Comparison of ENCODE assay signal across 8 cellular contexts in the genomic region with DNA sequence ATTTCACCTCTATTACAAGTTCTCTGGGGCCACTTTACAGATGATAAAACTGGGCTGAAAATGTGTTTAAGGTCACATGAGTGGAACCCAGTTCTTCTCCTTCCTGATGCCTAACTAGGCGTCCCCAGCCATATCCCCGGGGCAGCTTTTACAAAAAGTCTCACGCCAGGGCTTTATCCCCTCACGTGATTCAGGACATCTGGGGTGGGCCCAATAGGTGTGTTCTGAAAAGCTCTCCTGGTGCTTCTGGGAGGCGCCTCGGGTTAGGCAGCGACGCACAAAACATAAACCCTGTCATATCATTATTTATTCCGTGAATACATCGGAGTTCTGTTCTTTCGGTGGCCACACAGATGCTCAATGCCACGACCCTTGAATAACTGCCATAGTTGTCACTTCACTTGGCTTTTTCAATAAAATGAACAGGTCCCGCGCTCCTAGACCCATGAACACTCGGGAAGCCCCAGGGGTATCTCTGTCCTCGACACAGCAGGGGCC. TPM values are rescaled to one million over a fixed set of nuclear protein-coding genes. Genes with fewer than 3 reads are reported as not detected.
DNase-seq lines count a peak whose midpoint lies in the region; ATAC-seq lines count a peak whose summit lies in the region.

No MANE protein-coding gene starts in this region.

- CTCF ChIA-PET in activated CD8-positive, alpha-beta memory T cell treated with anti-CD3 and anti-CD28 coated beads, Interleukin-2, amount 10 ng/mL, durations not matched to agents 7 days and 5 days (lab: Charles Lee) = interaction anchor here (0.7 to 2.3 kb wide), 8 partner anchors 8 to 123 kb away, joined by 3 to 18 read pairs (median 4); partner anchors contain the start of gene SF3B5

- H3K9me3 Mint-ChIP-seq in activated CD8-positive, alpha-beta memory T cell treated with anti-CD3 and anti-CD28 coated beads, Interleukin-2, amount 10 ng/mL, durations not matched to agents 7 days and 5 days (ENCODE audit: low read depth) = no peaks in the 10 kb centered on the region

- no peak overlapping the region for H2BK120ac ChIP-seq in mesenchymal stem cell (ENCODE audit: low read depth, low read length)

- H3K27me3 ChIP-seq in HUES48 (ENCODE audit: control insufficient read depth, insufficient read depth, low read length) (peaks cover 86% of the 10 kb centered on the region), mesenchymal stem cell (ENCODE audit: control insufficient read depth in 1 of 2, insufficient read depth in 1 of 2, low read length in 2 of 2) (peaks cover 40 to 50% of the 10 kb centered on the region in 2 experiments), aorta (ENCODE audit: control insufficient read depth in 1 of 2, insufficient read depth in 2 of 2, low read length in 1 of 2) (no peaks in the 10 kb centered on the region)

- H3K4me3 ChIP-seq in HUES48 (ENCODE audit: low read depth, low read length) (peak overlapping the region; percentile 57), mesenchymal stem cell (ENCODE audit: insufficient read depth in 1 of 2, low read depth in 1 of 2, low read length in 2 of 2) (peak overlapping the region; percentile 76 to 83), aorta (ENCODE audit: low read length in 2 of 2) (peak overlapping the region; percentile 73 to 91)

- H3K4me2 ChIP-seq in mesenchymal stem cell (ENCODE audit: low read length, poor library complexity, severe bottlenecking) = peak overlapping the region; percentile 99

- H3K9me3 ChIP-seq in HUES48 (ENCODE audit: control insufficient read depth, insufficient read depth, low read length) (no peaks in the 10 kb centered on the region), mesenchymal stem cell (ENCODE audit: control insufficient read depth, low read length) (no peaks in the 10 kb centered on the region), aorta (ENCODE audit: control insufficient read depth, low read length) (no peaks in the 10 kb centered on the region)

- DNase-seq in activated CD8-positive, alpha-beta memory T cell treated with anti-CD3 and anti-CD28 coated beads, Interleukin-2, amount 10 ng/mL, durations not matched to agents 7 days and 5 days = no peak
- DNase-seq in activated CD8-positive, alpha-beta memory T cell treated with anti-CD3 and anti-CD28 coated beads, Interleukin-2, amount 50 U/mL, for 48 hours = no peak
- DNase-seq in astrocyte of the hippocampus (ENCODE audit: low read depth, low spot score) (peak; percentile 1), mesenchymal stem cell (no peak), aorta (no peak), A172 (ENCODE audit: low spot score) (no peak)

- H3K4ac ChIP-seq in mesenchymal stem cell (ENCODE audit: low read depth in 1 of 2, low read length in 2 of 2) = no peak overlapping the region

- no peak overlapping the region for H2BK12ac ChIP-seq in mesenchymal stem cell (ENCODE audit: low read length in 2 of 2)

- peak overlapping the region in 1 of 2 experiments; percentile 5 for H3K18ac ChIP-seq in mesenchymal stem cell (ENCODE audit: low read depth in 1 of 2, low read length in 2 of 2)

- peak overlapping the region; percentile 89 for H3K27ac Mint-ChIP-seq in activated CD8-positive, alpha-beta memory T cell treated with anti-CD3 and anti-CD28 coated beads, Interleukin-2, amount 10 ng/mL, durations not matched to agents 7 days and 5 days

- H2BK15ac ChIP-seq in mesenchymal stem cell (ENCODE audit: low read depth, poor library complexity, severe bottlenecking) = no peak overlapping the region

- H3K4me1 ChIP-seq in HUES48 (ENCODE audit: control insufficient read depth, insufficient read depth, low read length) (peaks cover 29% of the 10 kb centered on the region), mesenchymal stem cell (ENCODE audit: control insufficient read depth, insufficient read depth, low read depth, low read length) (peaks cover 17% of the 10 kb centered on the region), aorta (ENCODE audit: control insufficient read depth in 1 of 2, insufficient read depth in 2 of 2, low read length in 2 of 2) (no peaks in the 10 kb centered on the region)

- no peak overlapping the region for H2AK5ac ChIP-seq in mesenchymal stem cell (ENCODE audit: low read length, severe bottlenecking)

- ATAC-seq in activated CD8-positive, alpha-beta memory T cell treated with anti-CD3 and anti-CD28 coated beads, Interleukin-2, amount 10 ng/mL, durations not matched to agents 7 days and 5 days = peak; percentile 2
- peak; percentile 8 for ATAC-seq in aorta (ENCODE audit: low FRiP score)
- ATAC-seq in activated CD4-positive, CD25-positive, alpha-beta regulatory T cell treated with anti-CD3 and anti-CD28 coated beads, Interleukin-2, amount 50 U/mL, for 24 hours = no peak

- H4K91ac ChIP-seq in mesenchymal stem cell (ENCODE audit: low read length) = no peak overlapping the region

- H3K79me1 ChIP-seq in mesenchymal stem cell (replicated peaks; ENCODE audit: low read length, poor library complexity, severe bottlenecking) = no peaks in the 10 kb centered on the region

- peak overlapping the region in 1 of 2 experiments; percentile 63 for H3K14ac ChIP-seq in mesenchymal stem cell (ENCODE audit: low read length in 2 of 2)

- H3K4me3 Mint-ChIP-seq in activated CD8-positive, alpha-beta memory T cell treated with anti-CD3 and anti-CD28 coated beads, Interleukin-2, amount 10 ng/mL, durations not matched to agents 7 days and 5 days = peak overlapping the region; percentile 86

- H3K23ac ChIP-seq in mesenchymal stem cell (ENCODE audit: low read length in 2 of 2) = no peak overlapping the region

- no peaks in the 10 kb centered on the region for H3K36me3 Mint-ChIP-seq in activated CD8-positive, alpha-beta memory T cell treated with anti-CD3 and anti-CD28 coated beads, Interleukin-2, amount 10 ng/mL, durations not matched to agents 7 days and 5 days

- H3K36me3 ChIP-seq in HUES48 (ENCODE audit: control insufficient read depth, insufficient read depth, low read length) (no peaks in the 10 kb centered on the region), mesenchymal stem cell (ENCODE audit: control insufficient read depth in 1 of 2, insufficient read depth in 2 of 2, low read depth in 1 of 2, low read length in 2 of 2) (peaks cover 0 to 6% of the 10 kb centered on the region in 2 experiments), aorta (ENCODE audit: control insufficient read depth in 1 of 2, insufficient read depth in 2 of 2, low read length in 1 of 2) (no peaks in the 10 kb centered on the region)

- H3K9ac ChIP-seq in HUES48 (ENCODE audit: low read depth, low read length) (no peak overlapping the region), mesenchymal stem cell (ENCODE audit: low read length) (peak overlapping the region; percentile 53)

- intact Hi-C loops in aorta (cut with DNase I) = no loop called here

- H2AFZ ChIP-seq in mesenchymal stem cell (ENCODE audit: low read depth, low read length) = peak overlapping the region; percentile 87

- H3K27ac ChIP-seq in HUES48 (ENCODE audit: low read depth, low read length) (no peak overlapping the region), mesenchymal stem cell (ENCODE audit: low read length, poor library complexity, severe bottlenecking) (no peak overlapping the region), aorta (ENCODE audit: low read depth in 1 of 2, low read length in 2 of 2) (no peak overlapping the region)

- H3K27me3 Mint-ChIP-seq in activated CD8-positive, alpha-beta memory T cell treated with anti-CD3 and anti-CD28 coated beads, Interleukin-2, amount 10 ng/mL, durations not matched to agents 7 days and 5 days = peaks cover 2% of the 10 kb centered on the region

- 21% methylated on average over 16 of the region's 16 CpGs for WGBS in mesenchymal stem cell
- 2 to 3% methylated on average over 16 of the region's 16 CpGs for WGBS in aorta, 2 donors

- H4K8ac ChIP-seq in mesenchymal stem cell (ENCODE audit: low read length) = no peak overlapping the region

- peaks cover 41% of the 10 kb centered on the region for H3K4me1 Mint-ChIP-seq in activated CD8-positive, alpha-beta memory T cell treated with anti-CD3 and anti-CD28 coated beads, Interleukin-2, amount 10 ng/mL, durations not matched to agents 7 days and 5 days

- no peak overlapping the region for H2BK5ac ChIP-seq in mesenchymal stem cell (ENCODE audit: low read depth, low read length, poor library complexity, severe bottlenecking)

RNA-seq across cellular contexts. Expression of gene SF3B5, which starts 32.1 kb away (rescaled TPM):
- total RNA-seq in activated CD8-positive, alpha-beta memory T cell treated with anti-CD3 and anti-CD28 coated beads, Interleukin-2, amount 10 ng/mL, durations not matched to agents 7 days and 5 days = 100 to 1,000 TPM; 151 to 176 TPM
- polyA plus RNA-seq in mesenchymal stem cell (2013, experiment 1 of 2) = 218 TPM
- polyA plus RNA-seq in mesenchymal stem cell (2013, experiment 2 of 2) = 215 TPM
- total RNA-seq in aorta = 10 to 100 TPM; 75.2 to 82.4 TPM
- 100 to 1,000 TPM; 152 to 183 TPM for polyA plus RNA-seq in aorta
- 118 and 150 TPM in 2 replicates for total RNA-seq in A172 (2014; rRNA removed; shearing (Covaris generic))

RNA-seq across cellular contexts. Expression of gene PLAGL1, which starts 55.2 kb away (rescaled TPM):
- 10 to 100 TPM; 14.7 to 23.0 TPM for total RNA-seq in activated CD8-positive, alpha-beta memory T cell treated with anti-CD3 and anti-CD28 coated beads, Interleukin-2, amount 10 ng/mL, durations not matched to agents 7 days and 5 days
- polyA plus RNA-seq in mesenchymal stem cell (2013, experiment 1 of 2) = 39.6 TPM
- 38.7 TPM for polyA plus RNA-seq in mesenchymal stem cell (2013, experiment 2 of 2)
- 100 to 1,000 TPM in 1 of 2 donors, 10 to 100 TPM in 1; 65.5 to 101 TPM for total RNA-seq in aorta
- 10 to 100 TPM; 16.5 to 53.4 TPM for polyA plus RNA-seq in aorta
- 0.38 and 1.5 TPM in 2 replicates for total RNA-seq in A172 (2014; rRNA removed; shearing (Covaris generic))

Comparison
In these comparisons a context has a peak if more than half of its experiments do, and no peak if none do; other contexts are left out.
1. ATAC-seq: peak in activated CD8-positive, alpha-beta memory T cell treated with anti-CD3 and anti-CD28 coated beads, Interleukin-2, amount 10 ng/mL, durations not matched to agents 7 days and 5 days (single experiment) and aorta (single experiment); none in activated CD4-positive, CD25-positive, alpha-beta regulatory T cell treated with anti-CD3 and anti-CD28 coated beads, Interleukin-2, amount 50 U/mL, for 24 hours (0 of 2).
2. Peak in every context shown above with its lines, with median percentiles within 50 percentile points of each other: H3K4me3 ChIP-seq.